ENCODE assay signal across 10 cellular contexts in genomic region chr22:19577422-19577966, GRCh38. TPM values are rescaled to one million over a fixed set of nuclear protein-coding genes. Genes with fewer than 3 reads are reported as not detected.
DNase-seq lines count a peak whose midpoint lies in the region; ATAC-seq, FAIRE-seq and TF ChIP-seq lines count a peak whose summit lies in the region.
"Had no signal": no experiment of that assay in that cellular context is flagged by ENCODE, and none has a peak within 500 bp of the region (broad histone marks: within the 10 kb centered on the region; RNA-seq: fewer than 3 reads in every experiment).

No MANE protein-coding gene starts in this region.

- no peaks in the 10 kb centered on the region for H3K27me3 Mint-ChIP-seq in activated T-helper 17 cell treated with anti-CD3 and anti-CD28 coated beads, Interleukin-2, amount 50 U/mL, for 72 hours

- peaks cover 0 to 2% (median 0%) of the 10 kb centered on the region in 9 donors for H3K27me3 ChIP-seq in heart left ventricle
- no peaks in the 10 kb centered on the region for H3K27me3 ChIP-seq in right cardiac atrium (ENCODE audit: control insufficient read depth, insufficient read depth)
- H3K27me3 ChIP-seq in keratinocyte (ENCODE audit: control insufficient read depth, extremely low read depth, insufficient read depth, low read length): no peaks in the 10 kb centered on the region
- no peaks in the 10 kb centered on the region for H3K27me3 ChIP-seq in upper lobe of right lung
- H3K27me3 ChIP-seq: Peyer's patch had no signal

- H3K36me3 Mint-ChIP-seq in activated T-helper 17 cell treated with anti-CD3 and anti-CD28 coated beads, Interleukin-2, amount 50 U/mL, for 72 hours (ENCODE audit: low read depth): no peaks in the 10 kb centered on the region

- H3K4me1 ChIP-seq in heart left ventricle (peaks cover 0 to 44% (median 20%) of the 10 kb centered on the region in 12 donors), right cardiac atrium (ENCODE audit: control insufficient read depth, insufficient read depth, low read length) (no peaks in the 10 kb centered on the region), keratinocyte (ENCODE audit: control insufficient read depth, extremely low read depth, insufficient read depth, low read length) (peaks cover 30% of the 10 kb centered on the region), upper lobe of right lung (peaks cover 15% of the 10 kb centered on the region)

- no peaks in the 10 kb centered on the region for H3K79me2 ChIP-seq in keratinocyte (ENCODE audit: control insufficient read depth, insufficient read depth, low read length)

- TF ChIP-seq POLR2A in heart left ventricle (IDR thresholded peaks at IDR 0.05): no peak

- TF ChIP-seq CTCF in heart left ventricle (IDR thresholded peaks at IDR 0.05): no peak
- no peak for TF ChIP-seq CTCF in keratinocyte (optimal IDR thresholded peaks at IDR 0.05 in 1 of 3, IDR thresholded peaks at IDR 0.05 in 1 of 3, conservative IDR thresholded peaks at IDR 0.05 in 1 of 3; ENCODE audit: extremely low read depth in 1 of 3, insufficient read depth in 2 of 3, low read length in 3 of 3)
- TF ChIP-seq CTCF in upper lobe of right lung (IDR thresholded peaks at IDR 0.05): no peak

- WGBS in heart left ventricle, 4 donors: 60 to 68% (median 67%) methylated on average over 9 to 10 of the region's 10 CpGs
- 67% methylated on average over 10 of the region's 10 CpGs for WGBS in right cardiac atrium

- H3K9me3 ChIP-seq in heart left ventricle (no peaks in the 10 kb centered on the region), right cardiac atrium (ENCODE audit: control insufficient read depth, low read length) (no peaks in the 10 kb centered on the region), keratinocyte (ENCODE audit: control insufficient read depth, low read depth, low read length) (no peaks in the 10 kb centered on the region), upper lobe of right lung (no peaks in the 10 kb centered on the region)
- H3K9me3 ChIP-seq: Peyer's patch had no signal

- FAIRE-seq in keratinocyte (lab: Jason Lieb, UNC): no peak

- peak overlapping the region; percentile 95 for H3K27ac Mint-ChIP-seq in activated T-helper 17 cell treated with anti-CD3 and anti-CD28 coated beads, Interleukin-2, amount 50 U/mL, for 72 hours

- H4K20me1 ChIP-seq in keratinocyte (ENCODE audit: control insufficient read depth, extremely low read depth, insufficient read depth, low read length): no peaks in the 10 kb centered on the region

- no peaks in the 10 kb centered on the region for H3K9me3 Mint-ChIP-seq in activated T-helper 17 cell treated with anti-CD3 and anti-CD28 coated beads, Interleukin-2, amount 50 U/mL, for 72 hours
- H3K9me3 Mint-ChIP-seq: neural crest cell had no signal

- H3K36me3 ChIP-seq in heart left ventricle (no peaks in the 10 kb centered on the region), keratinocyte (ENCODE audit: control insufficient read depth in 2 of 2, extremely low read depth in 1 of 2, insufficient read depth in 2 of 2, low read length in 2 of 2) (no peaks in the 10 kb centered on the region), upper lobe of right lung (no peaks in the 10 kb centered on the region)
- H3K36me3 ChIP-seq: Peyer's patch had no signal

- no peak overlapping the region for H3K9ac ChIP-seq in keratinocyte (ENCODE audit: control insufficient read depth, extremely low read depth, insufficient read depth, low read length)

- ATAC-seq in heart left ventricle (no peak), right cardiac atrium (no peak), upper lobe of right lung (no peak), GM18502 (IDR thresholded peaks at IDR 0.05; ENCODE audit: poor library complexity, unreplicated experiment) (no peak)
- no peak for ATAC-seq in activated T-helper 17 cell treated with anti-CD3 and anti-CD28 coated beads, Interleukin-2, amount 50 U/mL, for 72 hours (replicated peaks)

- peaks cover 30% of the 10 kb centered on the region for H3K4me1 Mint-ChIP-seq in activated T-helper 17 cell treated with anti-CD3 and anti-CD28 coated beads, Interleukin-2, amount 50 U/mL, for 72 hours

- H3K9me1 ChIP-seq in keratinocyte (ENCODE audit: control insufficient read depth, extremely low read depth, insufficient read depth, low read length): no peaks in the 10 kb centered on the region

- DNase-seq in heart left ventricle: no peak
- DNase-seq in right cardiac atrium: no peak
- no peak for DNase-seq in keratinocyte (ENCODE audit: low read depth, low spot score)
- no peak for DNase-seq in upper lobe of right lung
- DNase-seq in NCI-H2081 treated with DMSO at 0.1 percent for 48 hours (lab: John Stamatoyannopoulos, UW): no peak
- DNase-seq in NCI-H1694 (lab: John Stamatoyannopoulos, UW): no peak
- DNase-seq: Peyer's patch had no signal

- H3K4me3 ChIP-seq in heart left ventricle (no peak overlapping the region), right cardiac atrium (ENCODE audit: low read length) (no peak overlapping the region), keratinocyte (ENCODE audit: control insufficient read depth in 2 of 3, extremely low read depth in 1 of 3, insufficient read depth in 2 of 3, low read depth in 1 of 3, low read length in 3 of 3) (no peak overlapping the region), upper lobe of right lung (no peak overlapping the region)
- H3K4me3 ChIP-seq: Peyer's patch had no signal

- peak overlapping the region; percentile 79 for H3K4me3 Mint-ChIP-seq in activated T-helper 17 cell treated with anti-CD3 and anti-CD28 coated beads, Interleukin-2, amount 50 U/mL, for 72 hours
- H3K4me3 Mint-ChIP-seq: neural crest cell had no signal

- intact Hi-C loops in heart left ventricle (cut with DNase I) (loop anchor here in 4 of 10 donors (2.0 to 5.0 kb wide), 3 partner anchors 45 to 55 kb away; partner anchors contain the start of gene CLDN5 (in 3 of the 4)), right cardiac atrium (cut with DNase I) (no loop called here), upper lobe of right lung (cut with DNase I) (no loop called here)

- no peak overlapping the region for H2AFZ ChIP-seq in keratinocyte (ENCODE audit: control insufficient read depth, low read length)

- H3K27ac ChIP-seq in heart left ventricle (peak overlapping the region; percentile 37 to 78 (median 58)), right cardiac atrium (ENCODE audit: low read length) (no peak overlapping the region), keratinocyte (ENCODE audit: control insufficient read depth, insufficient read depth, low read length) (no peak overlapping the region), upper lobe of right lung (peak overlapping the region; percentile 51)
- H3K27ac ChIP-seq: Peyer's patch had no signal

- dilution Hi-C loops in keratinocyte (cut with MboI; ENCODE audit: extremely low pct_ligation_motif_present, low sequenced_read_pairs): no loop called here

- peak overlapping the region; percentile 84 for H3K4me2 ChIP-seq in keratinocyte (ENCODE audit: control insufficient read depth, extremely low read depth, insufficient read depth, low read depth, low read length)

RNA-seq across cellular contexts. Expression of gene CLDN5, which starts 53.3 kb away (rescaled TPM):
- total RNA-seq in heart left ventricle: 10 to 100 TPM; 16.8 to 79.0 (median 36.6) TPM
- polyA plus RNA-seq in heart left ventricle: 10 to 100 TPM; 39.5 to 77.7 TPM
- 10 to 100 TPM in 2 of 4 donors, 1 to 10 TPM in 2; 4.1 to 12.8 (median 9.2) TPM for total RNA-seq in right cardiac atrium
- polyA plus RNA-seq in right cardiac atrium: 23.9 TPM
- total RNA-seq in activated T-helper 17 cell treated with anti-CD3 and anti-CD28 coated beads, Interleukin-2, amount 50 U/mL, for 72 hours: under 1 TPM in 1 of 2 donors, not detected in 1; 0.13 TPM
- polyA plus RNA-seq in keratinocyte: not detected in 3 replicates
- polyA plus RNA-seq in keratinocyte (2011; ENCODE audit: low read depth): not detected
- not detected in 2 replicates for polyA plus RNA-seq in keratinocyte (2011; cell fraction: cytosol; rRNA removed)
- polyA plus RNA-seq in keratinocyte (2011; cell fraction: nucleus; rRNA removed): not detected in 2 replicates
- not detected in 2 replicates for polyA plus RNA-seq in keratinocyte (2012; ENCODE audit: low replicate concordance)
- polyA minus RNA-seq in keratinocyte: not detected in 3 replicates
- not detected for polyA minus RNA-seq in keratinocyte (2011; cell fraction: cytosol; rRNA and poly(A)+ RNA removed)
- polyA minus RNA-seq in keratinocyte (2011; cell fraction: nucleus; rRNA and poly(A)+ RNA removed): not detected in 2 replicates
- total RNA-seq in upper lobe of right lung: 274 TPM

Comparison
In these comparisons a context has a peak if more than half of its experiments do, and no peak if none do; other contexts are left out.
1. H3K27ac ChIP-seq: peak in heart left ventricle (12 of 12) and upper lobe of right lung (single experiment); none in right cardiac atrium (single experiment) and keratinocyte (single experiment).
2. RNA of gene CLDN5, which starts 53.3 kb away (total RNA-seq): 274 TPM in upper lobe of right lung (single experiment), 16.8 to 79.0 TPM in heart left ventricle and 4.1 to 12.8 TPM in right cardiac atrium; 0.13 TPM in activated T-helper 17 cell treated with anti-CD3 and anti-CD28 coated beads, Interleukin-2, amount 50 U/mL, for 72 hours; every median in the first group is over 4 times any median in the second.